In genomic region chr12:32727237-32727636, GRCh38 we compare ENCODE assay signal across 26 cellular contexts. TPM values are rescaled to one million over a fixed set of nuclear protein-coding genes. Genes with fewer than 3 reads are reported as not detected.
DNase-seq lines count a peak whose midpoint lies in the region; ATAC-seq and TF ChIP-seq lines count a peak whose summit lies in the region.
"Had no signal": no experiment of that assay in that cellular context is flagged by ENCODE, and none has a peak within 500 bp of the region (broad histone marks: within the 10 kb centered on the region; RNA-seq: fewer than 3 reads in every experiment).

No MANE protein-coding gene starts in this region.

- H3K27ac Mint-ChIP-seq in activated naive CD4-positive, alpha-beta T cell treated with anti-CD3 and anti-CD28 coated beads, Interleukin-2, amount 50 U/mL, for 72 hours: peak overlapping the region; percentile 11 to 23
- peak overlapping the region; percentile 86 for H3K27ac Mint-ChIP-seq in T-helper 17 cell
- peak overlapping the region; percentile 12 for H3K27ac Mint-ChIP-seq in progenitor cell of endocrine pancreas
- H3K27ac Mint-ChIP-seq: activated CD4-positive, alpha-beta T cell treated with anti-CD3 and anti-CD28 coated beads, Interleukin-2, amount 10 ng/mL, durations not matched to agents 24 days and 14 days; CD4-positive, alpha-beta T cell; HFFc6; neural progenitor cell; stimulated activated naive CD8-positive, alpha-beta T cell treated with anti-CD3 and anti-CD28 coated beads, Interleukin-15, Interleukin-2, amounts not matched to agents 100 ng/mL and 50 ng/mL, for 24 hours had no signal

- H3K9me3 ChIP-seq in T-helper 17 cell (ENCODE audit: control insufficient read depth, low read length, poor library complexity, severe bottlenecking): no peaks in the 10 kb centered on the region
- H3K9me3 ChIP-seq: MG63, tibial artery had no signal

- H3K9me3 Mint-ChIP-seq in activated naive CD4-positive, alpha-beta T cell treated with anti-CD3 and anti-CD28 coated beads, Interleukin-2, amount 50 U/mL, for 72 hours: no peaks in the 10 kb centered on the region
- H3K9me3 Mint-ChIP-seq in progenitor cell of endocrine pancreas (ENCODE audit: low read depth): no peaks in the 10 kb centered on the region
- H3K9me3 Mint-ChIP-seq: activated CD4-positive, alpha-beta T cell treated with anti-CD3 and anti-CD28 coated beads, Interleukin-2, amount 10 ng/mL, durations not matched to agents 24 days and 14 days; CD4-positive, alpha-beta T cell; HFFc6; neural progenitor cell; stimulated activated naive CD8-positive, alpha-beta T cell treated with anti-CD3 and anti-CD28 coated beads, Interleukin-15, Interleukin-2, amounts not matched to agents 100 ng/mL and 50 ng/mL, for 24 hours had no signal

- no peaks in the 10 kb centered on the region for H3K27me3 Mint-ChIP-seq in T-helper 17 cell
- H3K27me3 Mint-ChIP-seq in progenitor cell of endocrine pancreas: no peaks in the 10 kb centered on the region
- H3K27me3 Mint-ChIP-seq: activated CD4-positive, alpha-beta T cell treated with anti-CD3 and anti-CD28 coated beads, Interleukin-2, amount 10 ng/mL, durations not matched to agents 24 days and 14 days; CD4-positive, alpha-beta T cell; stimulated activated naive CD8-positive, alpha-beta T cell treated with anti-CD3 and anti-CD28 coated beads, Interleukin-15, Interleukin-2, amounts not matched to agents 100 ng/mL and 50 ng/mL, for 24 hours had no signal

- no peak overlapping the region for H3K4me3 ChIP-seq in fibroblast of mammary gland (ENCODE audit: control insufficient read depth, low read depth, low read length)
- H3K4me3 ChIP-seq: MG63, neural progenitor cell, skin epidermis, tibial artery had no signal

- no peak overlapping the region for H3K4me3 Mint-ChIP-seq in T-helper 17 cell
- H3K4me3 Mint-ChIP-seq in progenitor cell of endocrine pancreas (ENCODE audit: low read depth): no peak overlapping the region
- H3K4me3 Mint-ChIP-seq: activated CD4-positive, alpha-beta T cell treated with anti-CD3 and anti-CD28 coated beads, Interleukin-2, amount 10 ng/mL, durations not matched to agents 24 days and 14 days; CD4-positive, alpha-beta T cell; HFFc6; neural progenitor cell; stimulated activated naive CD8-positive, alpha-beta T cell treated with anti-CD3 and anti-CD28 coated beads, Interleukin-15, Interleukin-2, amounts not matched to agents 100 ng/mL and 50 ng/mL, for 24 hours had no signal

- no peaks in the 10 kb centered on the region for H3K36me3 Mint-ChIP-seq in activated naive CD4-positive, alpha-beta T cell treated with anti-CD3 and anti-CD28 coated beads, Interleukin-2, amount 50 U/mL, for 72 hours
- H3K36me3 Mint-ChIP-seq in T-helper 17 cell (ENCODE audit: low read depth): peaks cover 7% of the 10 kb centered on the region
- H3K36me3 Mint-ChIP-seq in progenitor cell of endocrine pancreas (ENCODE audit: insufficient read depth): peaks cover 35% of the 10 kb centered on the region

- TF ChIP-seq CTCF in fibroblast of mammary gland (conservative IDR thresholded peaks at IDR 0.05; ENCODE audit: control insufficient read depth, insufficient read depth, low read depth, low read length) (no peak), progenitor cell of endocrine pancreas (IDR thresholded peaks at IDR 0.05; ENCODE audit: unreplicated experiment) (no peak)

- H3K4me1 Mint-ChIP-seq in T-helper 17 cell (peaks cover 8% of the 10 kb centered on the region), progenitor cell of endocrine pancreas (ENCODE audit: low read depth) (no peaks in the 10 kb centered on the region)
- H3K4me1 Mint-ChIP-seq: neural progenitor cell had no signal

- no peak for ATAC-seq in activated naive CD4-positive, alpha-beta T cell treated with anti-CD3 and anti-CD28 coated beads, Interleukin-2, amount 50 U/mL, for 72 hours
- ATAC-seq in T-helper 17 cell: no peak
- ATAC-seq in GM21825 (IDR thresholded peaks at IDR 0.05; ENCODE audit: unreplicated experiment): no peak
- ATAC-seq in GM18858 (IDR thresholded peaks at IDR 0.05; ENCODE audit: unreplicated experiment): no peak
- ATAC-seq: esophagus mucosa, left ventricle myocardium superior, Right ventricle myocardium inferior had no signal

- DNase-seq in activated naive CD4-positive, alpha-beta T cell treated with anti-CD3 and anti-CD28 coated beads, Interleukin-2, amount 50 U/mL, for 72 hours (ENCODE audit: low spot score in 2 of 2): no peak
- no peak for DNase-seq in activated naive CD4-positive, alpha-beta T cell treated with Interleukin-2 at 50 U/mL for 16 hours
- DNase-seq in T-helper 17 cell: no peak
- DNase-seq in fibroblast of mammary gland (ENCODE audit: low read depth): peak; percentile 21
- no peak for DNase-seq in progenitor cell of endocrine pancreas (ENCODE audit: low spot score, unreplicated experiment)
- DNase-seq in DMS53 treated with DMSO at 0.1 percent for 48 hours (lab: John Stamatoyannopoulos, UW; ENCODE audit: unreplicated experiment): no peak
- DNase-seq: activated CD4-positive, alpha-beta T cell treated with anti-CD3 and anti-CD28 coated beads, Interleukin-2, amount 10 ng/mL, durations not matched to agents 24 days and 14 days; CD4-positive, alpha-beta T cell; effector CD8-positive, alpha-beta T cell; HFFc6; IMR-90; left ventricle myocardium superior; MG63; NCI-H1694; NCI-H2171 treated with DMSO at 0.1 percent for 48 hours; NCI-H69; stimulated activated CD4-positive, alpha-beta T cell treated with anti-CD3 and anti-CD28 coated beads, Interleukin-2, amount 100 ng/mL, for 48 hours; SW 1271; tibial artery had no signal

RNA-seq across cellular contexts. Expression of gene YARS2, which starts 28.5 kb away (rescaled TPM):
- 10 to 100 TPM; 18.0 to 28.8 TPM for total RNA-seq in activated naive CD4-positive, alpha-beta T cell treated with anti-CD3 and anti-CD28 coated beads, Interleukin-2, amount 50 U/mL, for 72 hours
- total RNA-seq in T-helper 17 cell (10 to 100 TPM; 15.1 to 18.1 TPM), progenitor cell of endocrine pancreas (40.5 and 48.3 TPM in 2 replicates)

RNA-seq across cellular contexts. Expression of gene DNM1L, which starts 48.1 kb away (rescaled TPM):
- total RNA-seq in activated naive CD4-positive, alpha-beta T cell treated with anti-CD3 and anti-CD28 coated beads, Interleukin-2, amount 50 U/mL, for 72 hours: 10 to 100 TPM; 52.2 to 71.1 TPM
- total RNA-seq in T-helper 17 cell: 10 to 100 TPM; 69.5 to 82.8 TPM
- total RNA-seq in progenitor cell of endocrine pancreas: 150 and 151 TPM in 2 replicates

Comparison
In these comparisons a context has a peak if more than half of its experiments do, and no peak if none do; other contexts are left out.
1. H3K27ac Mint-ChIP-seq: peak in every context shown above with its lines; median percentile 86 in T-helper 17 cell; 17 in activated naive CD4-positive, alpha-beta T cell treated with anti-CD3 and anti-CD28 coated beads, Interleukin-2, amount 50 U/mL, for 72 hours; 12 in progenitor cell of endocrine pancreas.